ENCODE assay signal across 27 cellular contexts in genomic region chr14:99206053-99206452, GRCh38.
DNase-seq lines count a peak whose midpoint lies in the region; ATAC-seq lines count a peak whose summit lies in the region.
"Had no signal": no experiment of that assay in that cellular context is flagged by ENCODE, and none has a peak within 500 bp of the region (broad histone marks: within the 10 kb centered on the region; RNA-seq: fewer than 3 reads in every experiment).

No MANE protein-coding gene starts in this region.

- no peaks in the 10 kb centered on the region for H3K27me3 Mint-ChIP-seq in activated T-cell treated with anti-CD3 and anti-CD28 coated beads, Interleukin-2, amount 50 U/mL, for 24 hours
- no peaks in the 10 kb centered on the region for H3K27me3 Mint-ChIP-seq in T-cell
- H3K27me3 Mint-ChIP-seq in activated naive CD8-positive, alpha-beta T cell: no peaks in the 10 kb centered on the region
- H3K27me3 Mint-ChIP-seq in naive thymus-derived CD8-positive, alpha-beta T cell: no peaks in the 10 kb centered on the region

- peak overlapping the region; percentile 40 for H3K4me3 Mint-ChIP-seq in activated T-cell treated with anti-CD3 and anti-CD28 coated beads, Interleukin-2, amount 50 U/mL, for 24 hours
- peak overlapping the region; percentile 46 to 89 (median 67) for H3K4me3 Mint-ChIP-seq in T-cell
- H3K4me3 Mint-ChIP-seq in activated naive CD8-positive, alpha-beta T cell: peak overlapping the region; percentile 79
- peak overlapping the region; percentile 64 to 98 (median 84) for H3K4me3 Mint-ChIP-seq in naive thymus-derived CD8-positive, alpha-beta T cell
- H3K4me3 Mint-ChIP-seq: H9, nephron progenitor cell had no signal

- DNase-seq in activated T-cell treated with anti-CD3 and anti-CD28 coated beads, Interleukin-2, amount 50 U/mL, for 24 hours: no peak
- DNase-seq in activated T-cell treated with anti-CD3 and anti-CD28 coated beads for 4 hours (no peak), T-cell (no peak), NCI-H1417 (lab: John Stamatoyannopoulos, UW) (no peak), SKM-1 (lab: John Stamatoyannopoulos, UW; ENCODE audit: unreplicated experiment) (no peak), dermis blood vessel endothelial cell (no peak)
- no peak for DNase-seq in naive thymus-derived CD8-positive, alpha-beta T cell
- DNase-seq: ACHN, activated gamma-delta T cell treated with Interleukin-2 at 50 U/mL for 16 hours, BE2C, Caco-2, caudate nucleus, esophagus squamous epithelium, foreskin melanocyte, H9, lower lobe of right lung, MM.1S, NCI-H2081, NCI-H226, NCI-H69, nephron progenitor cell, ovary, SHP77 treated with DMSO at 0.1 percent for 48 hours, transverse colon had no signal

- peaks cover 100% of the 10 kb centered on the region for H3K4me1 Mint-ChIP-seq in activated T-cell treated with anti-CD3 and anti-CD28 coated beads, Interleukin-2, amount 50 U/mL, for 24 hours (ENCODE audit: low read depth)
- peaks cover 100% of the 10 kb centered on the region in 3 donors for H3K4me1 Mint-ChIP-seq in T-cell
- H3K4me1 Mint-ChIP-seq in activated naive CD8-positive, alpha-beta T cell (ENCODE audit: low read depth): peaks cover 100% of the 10 kb centered on the region
- H3K4me1 Mint-ChIP-seq in naive thymus-derived CD8-positive, alpha-beta T cell: peaks cover 71 to 100% (median 100%) of the 10 kb centered on the region in 4 donors

- peaks cover 82% of the 10 kb centered on the region for H3K36me3 Mint-ChIP-seq in activated T-cell treated with anti-CD3 and anti-CD28 coated beads, Interleukin-2, amount 50 U/mL, for 24 hours (ENCODE audit: low read depth)
- H3K36me3 Mint-ChIP-seq in T-cell: peaks cover 31% of the 10 kb centered on the region
- H3K36me3 Mint-ChIP-seq in activated naive CD8-positive, alpha-beta T cell: peaks cover 13% of the 10 kb centered on the region
- H3K36me3 Mint-ChIP-seq in naive thymus-derived CD8-positive, alpha-beta T cell: peaks cover 0 to 73% (median 8%) of the 10 kb centered on the region in 3 donors

- CTCF ChIA-PET in T-cell (lab: Charles Lee): interaction anchor here in 1 of 2 donors (0.6 to 1.1 kb wide), 2 partner anchors 10 to 24 kb away, joined by 3 to 5 read pairs; no protein-coding TSS in a partner anchor

- H3K27ac Mint-ChIP-seq in activated T-cell treated with anti-CD3 and anti-CD28 coated beads, Interleukin-2, amount 50 U/mL, for 24 hours: peak overlapping the region; percentile 95
- H3K27ac Mint-ChIP-seq in T-cell: peak overlapping the region; percentile 97 to 99
- peak overlapping the region; percentile 100 for H3K27ac Mint-ChIP-seq in activated naive CD8-positive, alpha-beta T cell
- H3K27ac Mint-ChIP-seq in naive thymus-derived CD8-positive, alpha-beta T cell: peak overlapping the region; percentile 87 to 99 (median 97)
- H3K27ac Mint-ChIP-seq: nephron progenitor cell had no signal

- no peak for ATAC-seq in T-cell (replicated peaks in 1 of 4)
- no peak for ATAC-seq in naive thymus-derived CD8-positive, alpha-beta T cell
- ATAC-seq: activated CD4-positive, CD25-positive, alpha-beta regulatory T cell treated with anti-CD3 and anti-CD28 coated beads, Interleukin-2, amount 50 U/mL, for 24 hours; lower lobe of right lung; Panc1 had no signal

- POLR2A ChIA-PET in T-cell (lab: Charles Lee): interaction anchor here (0.9 to 1.3 kb wide), 4 partner anchors 9 to 56 kb away, joined by 3 to 4 read pairs (median 3); no protein-coding TSS in a partner anchor
- POLR2A ChIA-PET in naive thymus-derived CD8-positive, alpha-beta T cell (lab: Charles Lee): interaction anchor here (19.9 to 76.3 kb wide), 3 partner anchors 5 to 62 kb away, joined by 446 to 2798 read pairs (median 2798); partner anchors contain the start of gene BCL11B

- no peaks in the 10 kb centered on the region for H3K9me3 Mint-ChIP-seq in activated T-cell treated with anti-CD3 and anti-CD28 coated beads, Interleukin-2, amount 50 U/mL, for 24 hours
- no peaks in the 10 kb centered on the region for H3K9me3 Mint-ChIP-seq in T-cell
- no peaks in the 10 kb centered on the region for H3K9me3 Mint-ChIP-seq in activated naive CD8-positive, alpha-beta T cell (ENCODE audit: low read depth)
- no peaks in the 10 kb centered on the region for H3K9me3 Mint-ChIP-seq in naive thymus-derived CD8-positive, alpha-beta T cell
- H3K9me3 Mint-ChIP-seq: H9, nephron progenitor cell had no signal
